ENCODE assay signal across 19 cellular contexts in the genomic region with DNA sequence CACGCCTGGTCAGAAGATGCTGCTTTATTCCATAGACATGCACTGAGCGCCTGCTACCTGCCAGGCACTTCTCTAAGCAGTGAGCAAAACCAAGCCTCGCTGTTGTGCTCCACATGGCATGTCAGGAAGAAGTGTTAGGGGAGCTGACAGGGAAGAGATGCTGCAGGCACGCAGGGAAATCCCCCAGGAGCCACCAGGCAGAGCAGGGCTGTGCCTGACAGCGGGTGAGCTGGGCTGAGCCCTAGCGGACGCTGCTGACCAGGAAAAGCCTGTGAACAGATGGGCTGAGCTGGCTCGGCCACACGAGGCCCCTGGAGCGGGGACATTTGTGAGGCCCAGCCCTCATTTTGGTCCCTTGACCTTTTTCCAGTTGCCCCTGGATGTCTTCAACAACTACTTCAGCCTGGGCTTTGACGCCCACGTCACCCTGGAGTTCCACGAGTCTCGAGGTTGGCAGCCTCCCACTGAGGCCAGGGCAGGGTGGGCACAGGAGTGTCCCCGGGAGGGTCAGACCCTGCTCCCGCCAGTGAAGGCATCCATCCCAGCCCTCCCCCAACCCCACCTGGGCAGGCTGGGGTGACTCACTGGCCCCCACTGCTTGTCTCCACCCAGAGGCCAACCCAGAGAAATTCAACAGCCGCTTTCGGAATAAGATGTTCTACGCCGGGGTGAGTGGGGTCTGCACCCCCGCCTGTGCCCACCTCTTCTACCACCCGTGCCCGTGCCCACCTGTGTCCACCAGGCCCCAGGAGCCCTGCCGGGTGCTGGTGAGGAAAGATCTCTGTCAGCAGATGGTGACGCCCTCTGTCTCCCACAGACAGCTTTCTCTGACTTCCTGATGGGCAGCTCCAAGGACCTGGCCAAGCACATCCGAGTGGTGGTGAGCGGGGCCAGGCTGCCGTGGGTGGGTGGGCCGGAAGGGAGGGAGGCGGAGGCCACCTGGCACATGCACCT. TPM values are rescaled to one million over a fixed set of nuclear protein-coding genes. Genes with fewer than 3 reads are reported as not detected.
"Had no signal": no experiment of that assay in that cellular context is flagged by ENCODE, and none has a peak within 500 bp of the region (broad histone marks: within the 10 kb centered on the region; RNA-seq: fewer than 3 reads in every experiment).

No MANE protein-coding gene starts in this region.

- H2AFZ ChIP-seq: hepatocyte had no signal

- H3K27ac Mint-ChIP-seq: dendritic cell treated with granulocyte-macrophage colony-stimulating factor and Interleukin-4, amounts not matched to agents 40 ng/mL and 50 ng/mL, for 4 days had no signal

- H3K9me3 ChIP-seq: ovary, right atrium auricular region had no signal

- H3K27ac ChIP-seq: foreskin keratinocyte, hepatocyte, neutrophil, ovary, right atrium auricular region had no signal

- H3K27me3 ChIP-seq: foreskin keratinocyte, hepatocyte, neutrophil, ovary, right atrium auricular region had no signal

- H3K4me1 ChIP-seq: foreskin keratinocyte, right atrium auricular region had no signal

- H3K4me3 Mint-ChIP-seq: dendritic cell treated with granulocyte-macrophage colony-stimulating factor and Interleukin-4, amounts not matched to agents 40 ng/mL and 50 ng/mL, for 4 days; naive B cell; nephron progenitor cell had no signal

- H3K4me3 ChIP-seq: hepatocyte, lung, ovary, right atrium auricular region had no signal

- H3K79me2 ChIP-seq: hepatocyte had no signal

- H3K27me3 Mint-ChIP-seq: dendritic cell treated with granulocyte-macrophage colony-stimulating factor and Interleukin-4, amounts not matched to agents 40 ng/mL and 50 ng/mL, for 4 days; naive B cell had no signal

- ATAC-seq: foreskin keratinocyte, left colon, left ventricle myocardium superior had no signal

- H3K9me3 Mint-ChIP-seq: dendritic cell treated with granulocyte-macrophage colony-stimulating factor and Interleukin-4, amounts not matched to agents 40 ng/mL and 50 ng/mL, for 4 days; naive B cell; nephron progenitor cell had no signal

- H3K36me3 ChIP-seq: ovary had no signal

- H3K4me2 ChIP-seq: hepatocyte had no signal

- DNase-seq: erythroblast; foreskin keratinocyte; head of caudate nucleus; left colon; left ventricle myocardium superior; mesendoderm; naive B cell; nephron progenitor cell; ovary; small intestine; stimulated activated CD4-positive, alpha-beta T cell treated with anti-CD3 and anti-CD28 coated beads, Interleukin-12 subunit alpha, Interleukin-12 subunit beta, amount 100 ng/mL, for 4 hours; stimulated activated naive CD4-positive, alpha-beta T cell treated with Interleukin-2 at 50 U/mL for 16 hours; trophoblast cell had no signal

RNA-seq across cellular contexts. Expression of a gene that starts 17.5 kb away (rescaled TPM):
- total RNA-seq: foreskin keratinocyte, left ventricle myocardium superior, posterior vena cava had no signal
- polyA plus RNA-seq: foreskin keratinocyte, hepatocyte had no signal
